Comparison of ENCODE assay signal across 8 cellular contexts in genomic region chr2:44167311-44167907, GRCh38. TPM values are rescaled to one million over a fixed set of nuclear protein-coding genes. Genes with fewer than 3 reads are reported as not detected.
DNase-seq lines count a peak whose midpoint lies in the region; ATAC-seq, FAIRE-seq and TF ChIP-seq lines count a peak whose summit lies in the region.

No MANE protein-coding gene starts in this region.

- H3K36me3 ChIP-seq in CD4-positive, CD25-positive, alpha-beta regulatory T cell (ENCODE audit: control insufficient read depth, insufficient read depth, low read length): no peaks in the 10 kb centered on the region
- H3K36me3 ChIP-seq in MG63: no peaks in the 10 kb centered on the region
- no peaks in the 10 kb centered on the region for H3K36me3 ChIP-seq in duodenal mucosa (ENCODE audit: control insufficient read depth in 1 of 2, insufficient read depth in 2 of 2, low read length in 2 of 2)
- no peaks in the 10 kb centered on the region for H3K36me3 ChIP-seq in neural progenitor cell

- peak overlapping the region; percentile 94 for H3K4me3 ChIP-seq in CD4-positive, CD25-positive, alpha-beta regulatory T cell (ENCODE audit: low read depth, low read length)
- H3K4me3 ChIP-seq in MG63 (peak overlapping the region; percentile 88), duodenal mucosa (ENCODE audit: low read depth in 1 of 2, low read length in 2 of 2) (peak overlapping the region; percentile 62 to 67), neural progenitor cell (peak overlapping the region; percentile 56)

- H3K27me3 Mint-ChIP-seq in CD4-positive, CD25-positive, alpha-beta regulatory T cell: peaks cover 6% of the 10 kb centered on the region
- peaks cover 11% of the 10 kb centered on the region for H3K27me3 Mint-ChIP-seq in neural progenitor cell (ENCODE audit: insufficient read depth, low read depth)

- peaks cover 37% of the 10 kb centered on the region for H3K79me2 ChIP-seq in neural progenitor cell (ENCODE audit: low read depth)

- H3K27ac ChIP-seq in CD4-positive, CD25-positive, alpha-beta regulatory T cell (ENCODE audit: insufficient read depth, low read length, poor library complexity, severe bottlenecking): peak overlapping the region; percentile 100
- H3K27ac ChIP-seq in duodenal mucosa (ENCODE audit: low read depth, low read length) (peak overlapping the region; percentile 90), neural progenitor cell (no peak overlapping the region)

- no peak for FAIRE-seq in RCC 7860 (lab: Jason Lieb, UNC)

- H3K4me2 ChIP-seq in neural progenitor cell: peak overlapping the region; percentile 56

- no peaks in the 10 kb centered on the region for H3K36me3 Mint-ChIP-seq in CD4-positive, CD25-positive, alpha-beta regulatory T cell
- H3K36me3 Mint-ChIP-seq in neural progenitor cell: peaks cover 3% of the 10 kb centered on the region

- DNase-seq in CD4-positive, CD25-positive, alpha-beta regulatory T cell: no peak
- no peak for DNase-seq in MG63
- no peak for DNase-seq in neural progenitor cell (ENCODE audit: low spot score)
- no peak for DNase-seq in RCC 7860 (ENCODE audit: low spot score)
- DNase-seq in NCI-H1048 (lab: John Stamatoyannopoulos, UW): no peak
- DNase-seq in stimulated activated CD4-positive, alpha-beta T cell treated with anti-CD3 and anti-CD28 coated beads, Interleukin-12 subunit alpha, Interleukin-12 subunit beta, amount 100 ng/mL, for 4 hours: no peak

- peaks cover 0 to 2% of the 10 kb centered on the region in 2 experiments for H3K9me3 ChIP-seq in CD4-positive, CD25-positive, alpha-beta regulatory T cell (ENCODE audit: control insufficient read depth in 2 of 2, low read length in 2 of 2)
- H3K9me3 ChIP-seq in MG63: no peaks in the 10 kb centered on the region
- no peaks in the 10 kb centered on the region for H3K9me3 ChIP-seq in duodenal mucosa (ENCODE audit: control insufficient read depth in 1 of 2, low read length in 2 of 2)
- H3K9me3 ChIP-seq in neural progenitor cell (ENCODE audit: low read depth): no peaks in the 10 kb centered on the region

- peaks cover 3 to 30% (median 22%) of the 10 kb centered on the region in 4 donors for H3K4me1 Mint-ChIP-seq in CD4-positive, CD25-positive, alpha-beta regulatory T cell
- peaks cover 20% of the 10 kb centered on the region for H3K4me1 Mint-ChIP-seq in neural progenitor cell

- H3K4me1 ChIP-seq in CD4-positive, CD25-positive, alpha-beta regulatory T cell (ENCODE audit: control insufficient read depth, insufficient read depth, low read length, poor library complexity, severe bottlenecking): peaks cover 24% of the 10 kb centered on the region
- H3K4me1 ChIP-seq in duodenal mucosa (ENCODE audit: control insufficient read depth in 1 of 2, insufficient read depth in 2 of 2, low read length in 2 of 2) (peaks cover 13 to 18% of the 10 kb centered on the region in 2 donors), neural progenitor cell (peaks cover 8% of the 10 kb centered on the region)

- H4K20me1 ChIP-seq in neural progenitor cell (ENCODE audit: low read depth): peaks cover 32% of the 10 kb centered on the region

- TF ChIP-seq CTCF in neural progenitor cell (IDR thresholded peaks at IDR 0.05): no peak

- peak overlapping the region; percentile 93 to 98 (median 96) for H3K4me3 Mint-ChIP-seq in CD4-positive, CD25-positive, alpha-beta regulatory T cell
- peak overlapping the region; percentile 99 for H3K4me3 Mint-ChIP-seq in neural progenitor cell

- peaks cover 24% of the 10 kb centered on the region for H3F3A ChIP-seq in neural progenitor cell (ENCODE audit: low read depth)

- no peaks in the 10 kb centered on the region for H3K27me3 ChIP-seq in CD4-positive, CD25-positive, alpha-beta regulatory T cell (ENCODE audit: control insufficient read depth, insufficient read depth, low read length)
- H3K27me3 ChIP-seq in MG63 (no peaks in the 10 kb centered on the region), duodenal mucosa (ENCODE audit: control insufficient read depth in 1 of 2, insufficient read depth in 2 of 2, low read length in 2 of 2) (no peaks in the 10 kb centered on the region), neural progenitor cell (no peaks in the 10 kb centered on the region)

- H3K27ac Mint-ChIP-seq in CD4-positive, CD25-positive, alpha-beta regulatory T cell: peak overlapping the region; percentile 98 to 100 (median 100)
- peak overlapping the region; percentile 97 for H3K27ac Mint-ChIP-seq in neural progenitor cell

- H2AFZ ChIP-seq in neural progenitor cell (replicated peaks): peak overlapping the region; percentile 92

- H3K9ac ChIP-seq in duodenal mucosa (ENCODE audit: low read depth in 1 of 2, low read length in 2 of 2): peak overlapping the region; percentile 55 to 69
- H3K9ac ChIP-seq in neural progenitor cell: no peak overlapping the region

- ATAC-seq in CD4-positive, CD25-positive, alpha-beta regulatory T cell (ENCODE audit: low read depth in 2 of 2): peak in 1 of 2 donors; percentile 2
- ATAC-seq in HG03469 (IDR thresholded peaks at IDR 0.05; ENCODE audit: unreplicated experiment): no peak

- peaks cover 0 to 2% (median 0%) of the 10 kb centered on the region in 7 donors for H3K9me3 Mint-ChIP-seq in CD4-positive, CD25-positive, alpha-beta regulatory T cell
- H3K9me3 Mint-ChIP-seq in neural progenitor cell: peaks cover 17% of the 10 kb centered on the region

RNA-seq across cellular contexts. Expression of gene PPM1B, which starts 1.3 kb away (rescaled TPM):
- 91.8 TPM for total RNA-seq in CD4-positive, CD25-positive, alpha-beta regulatory T cell
- polyA plus RNA-seq in CD4-positive, CD25-positive, alpha-beta regulatory T cell: 10 to 100 TPM; 48.9 to 62.6 (median 58.2) TPM
- total RNA-seq in MG63 (2014; rRNA removed; shearing (Covaris generic); ENCODE audit: low replicate concordance): 16.6 and 29.5 TPM in 2 replicates
- 57.6 and 86.6 TPM in 2 replicates for total RNA-seq in neural progenitor cell (ENCODE audit: low replicate concordance)
